Comparison of ENCODE assay signal across 1 cellular context in the genomic region with DNA sequence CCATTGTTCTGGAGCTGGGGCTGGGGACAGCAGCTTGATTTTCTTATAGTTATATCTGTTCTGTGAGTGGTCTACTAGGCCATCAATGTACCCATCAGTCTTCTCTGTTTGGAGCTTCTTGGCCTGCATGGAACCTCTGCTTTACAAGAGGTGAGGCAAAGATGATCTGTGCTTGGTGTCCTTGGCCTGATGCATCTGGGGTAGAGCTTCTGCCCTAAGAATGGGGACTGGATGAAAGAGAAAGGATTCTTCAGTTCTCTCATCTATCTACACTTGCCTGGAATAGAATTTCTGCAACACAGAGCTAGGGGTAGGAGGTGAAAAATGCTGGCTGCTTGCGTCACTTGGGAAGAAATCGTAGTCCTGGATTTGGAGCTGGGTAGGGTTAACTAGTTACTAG.
A peak's percentile ranks its signal among the peaks of the same experiment; 100 is the strongest.
TF ChIP-seq lines count a peak whose summit lies in the region.

No MANE protein-coding gene starts in this region.

TF ChIP-seq in HepG2, 621 proteins besides CTCF, POLR2A, EP300 and RAD21:
- peak; percentile 95 for TF ChIP-seq RBM22 (optimal IDR thresholded peaks at IDR 0.05; ENCODE audit: low read length)
- TF ChIP-seq ZNF629 (CRISPR knock-in tag; conservative IDR thresholded peaks at IDR 0.05) = no peak
- TF ChIP-seq, protein P1, sequence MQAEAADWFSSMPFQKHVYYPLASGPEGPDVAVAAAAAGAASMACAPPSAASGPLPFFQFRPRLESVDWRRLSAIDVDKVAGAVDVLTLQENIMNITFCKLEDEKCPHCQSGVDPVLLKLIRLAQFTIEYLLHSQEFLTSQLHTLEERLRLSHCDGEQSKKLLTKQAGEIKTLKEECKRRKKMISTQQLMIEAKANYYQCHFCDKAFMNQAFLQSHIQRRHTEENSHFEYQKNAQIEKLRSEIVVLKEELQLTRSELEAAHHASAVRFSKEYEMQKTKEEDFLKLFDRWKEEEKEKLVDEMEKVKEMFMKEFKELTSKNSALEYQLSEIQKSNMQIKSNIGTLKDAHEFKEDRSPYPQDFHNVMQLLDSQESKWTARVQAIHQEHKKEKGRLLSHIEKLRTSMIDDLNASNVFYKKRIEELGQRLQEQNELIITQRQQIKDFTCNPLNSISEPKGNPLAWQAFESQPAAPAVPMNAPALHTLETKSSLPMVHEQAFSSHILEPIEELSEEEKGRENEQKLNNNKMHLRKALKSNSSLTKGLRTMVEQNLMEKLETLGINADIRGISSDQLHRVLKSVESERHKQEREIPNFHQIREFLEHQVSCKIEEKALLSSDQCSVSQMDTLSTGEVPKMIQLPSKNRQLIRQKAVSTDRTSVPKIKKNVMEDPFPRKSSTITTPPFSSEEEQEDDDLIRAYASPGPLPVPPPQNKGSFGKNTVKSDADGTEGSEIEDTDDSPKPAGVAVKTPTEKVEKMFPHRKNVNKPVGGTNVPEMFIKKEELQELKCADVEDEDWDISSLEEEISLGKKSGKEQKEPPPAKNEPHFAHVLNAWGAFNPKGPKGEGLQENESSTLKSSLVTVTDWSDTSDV (CRISPR knock-in tag; IDR thresholded peaks at IDR 0.05) = no peak
- TF ChIP-seq GABPA (IDR thresholded peaks at IDR 0.05; ENCODE audit: low read depth, low read length) = no peak
- TF ChIP-seq GABPA (CRISPR knock-in tag; IDR thresholded peaks at IDR 0.05; ENCODE audit: low read depth) = no peak
- TF ChIP-seq ZNF326 (CRISPR knock-in tag; IDR thresholded peaks at IDR 0.05; ENCODE audit: borderline replicate concordance) = no peak
- TF ChIP-seq FOXM1 (CRISPR knock-in tag; IDR thresholded peaks at IDR 0.05) = no peak
- no peak for TF ChIP-seq ZNF143 (CRISPR knock-in tag; IDR thresholded peaks at IDR 0.05)
- TF ChIP-seq, protein P2, sequence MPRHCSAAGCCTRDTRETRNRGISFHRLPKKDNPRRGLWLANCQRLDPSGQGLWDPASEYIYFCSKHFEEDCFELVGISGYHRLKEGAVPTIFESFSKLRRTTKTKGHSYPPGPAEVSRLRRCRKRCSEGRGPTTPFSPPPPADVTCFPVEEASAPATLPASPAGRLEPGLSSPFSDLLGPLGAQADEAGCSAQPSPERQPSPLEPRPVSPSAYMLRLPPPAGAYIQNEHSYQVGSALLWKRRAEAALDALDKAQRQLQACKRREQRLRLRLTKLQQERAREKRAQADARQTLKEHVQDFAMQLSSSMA (CRISPR knock-in tag; IDR thresholded peaks at IDR 0.05) = 0 out of 2 replicates have a peak, but pooled peaks have one; percentile 16
- TF ChIP-seq RAD51 (IDR thresholded peaks at IDR 0.05; ENCODE audit: borderline replicate concordance) = no peak
- TF ChIP-seq KAT8 (CRISPR knock-in tag; IDR thresholded peaks at IDR 0.05) = no peak; the same call in 1 of the 2 replicates
- peak; percentile 47; the same call in 1 of the 2 replicates for TF ChIP-seq ZNF501 (CRISPR knock-in tag; IDR thresholded peaks at IDR 0.05)
